11 cellular contexts compared by ENCODE assay signal in the genomic region with DNA sequence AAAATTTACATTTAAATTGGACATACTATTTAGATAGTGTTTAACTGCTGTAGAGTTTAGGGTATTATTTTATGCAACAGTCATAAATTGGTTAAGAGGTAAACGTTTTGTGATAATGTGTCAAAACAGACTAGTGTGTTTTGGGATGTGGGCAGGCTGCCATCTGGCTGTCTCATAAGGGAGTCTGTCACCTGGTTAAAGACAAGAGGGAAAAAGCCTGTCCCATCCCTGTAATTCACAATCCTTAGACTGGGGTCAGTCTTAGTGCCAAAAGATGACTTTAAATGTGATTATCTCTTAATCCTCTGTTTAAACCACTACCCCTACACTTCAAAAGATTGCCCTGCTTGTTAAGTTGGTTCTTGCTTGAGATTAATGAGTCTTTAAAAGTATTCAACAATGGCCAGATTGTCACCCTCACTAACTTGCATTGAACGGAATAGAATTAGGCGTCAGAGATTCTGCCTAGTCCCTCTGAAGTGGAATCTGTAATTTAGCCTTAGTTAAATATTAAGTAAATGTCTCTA. TPM values are rescaled to one million over a fixed set of nuclear protein-coding genes. Genes with fewer than 3 reads are reported as not detected.
DNase-seq lines count a peak whose midpoint lies in the region; ATAC-seq and TF ChIP-seq lines count a peak whose summit lies in the region.
"Had no signal": no experiment of that assay in that cellular context is flagged by ENCODE, and none has a peak within 500 bp of the region (broad histone marks: within the 10 kb centered on the region; RNA-seq: fewer than 3 reads in every experiment).

No MANE protein-coding gene starts in this region.

- H3K27me3 Mint-ChIP-seq in chondrocyte (ENCODE audit: low read depth), result peaks cover 21% of the 10 kb centered on the region

- in situ Hi-C loops in G401 (cut with HindIII; ENCODE audit: low sequenced_read_pairs), result no loop called here

- H3K27ac Mint-ChIP-seq in chondrocyte (ENCODE audit: unreplicated experiment), result no peak overlapping the region
- H3K27ac Mint-ChIP-seq: WTC11 had no signal

- H3K36me3 Mint-ChIP-seq in chondrocyte (ENCODE audit: low read depth), result no peaks in the 10 kb centered on the region
- H3K36me3 Mint-ChIP-seq: WTC11 had no signal

- H3K9me3 Mint-ChIP-seq in chondrocyte (ENCODE audit: low read depth), result no peaks in the 10 kb centered on the region
- H3K9me3 Mint-ChIP-seq: WTC11 had no signal

- H3K4me1 Mint-ChIP-seq in chondrocyte (ENCODE audit: low read depth), result no peaks in the 10 kb centered on the region

- no peak overlapping the region for H3K4me3 ChIP-seq in epithelial cell of proximal tubule (ENCODE audit: low read depth, low read length)
- H3K4me3 ChIP-seq: coronary artery had no signal

- no peak overlapping the region for H3K4me3 Mint-ChIP-seq in chondrocyte (ENCODE audit: unreplicated experiment)
- H3K4me3 Mint-ChIP-seq: WTC11 had no signal

- TF ChIP-seq CTCF in epithelial cell of proximal tubule (conservative IDR thresholded peaks at IDR 0.05; ENCODE audit: low read depth, low read length) (peak; percentile 27), chondrocyte (IDR thresholded peaks at IDR 0.05) (no peak)

- peak; percentile 68 for DNase-seq in G401 (ENCODE audit: low spot score)
- peak; percentile 10 for DNase-seq in NCI-H2171 (lab: John Stamatoyannopoulos, UW)
- no peak for DNase-seq in epithelial cell of proximal tubule (ENCODE audit: low read depth)
- DNase-seq in activated effector memory CD4-positive, alpha-beta T cell treated with anti-CD3 and anti-CD28 coated beads, Interleukin-2, amount 50 U/mL, for 16 hours, result no peak
- DNase-seq in GM03348 (ENCODE audit: low spot score), result no peak
- DNase-seq in chondrocyte (ENCODE audit: low spot score), result no peak
- DNase-seq: glutamatergic neuron had no signal

- ATAC-seq in GM19324 (IDR thresholded peaks at IDR 0.05; ENCODE audit: low FRiP score, unreplicated experiment), result peak; percentile 44
- ATAC-seq: sciatic nerve, WTC11 had no signal

RNA-seq across cellular contexts. Expression of gene SGPP2, which starts 59.2 kb away (rescaled TPM):
- total RNA-seq in G401 (2014; rRNA removed; shearing (Covaris generic)), result not detected in 2 replicates
- total RNA-seq in epithelial cell of proximal tubule (9.1 and 9.7 TPM in 2 replicates), chondrocyte (not detected in 3 replicates)

Comparison
In these comparisons a context has a peak if more than half of its experiments do, and no peak if none do; other contexts are left out.
1. DNase-seq: peak in G401 (single experiment) and NCI-H2171 (single experiment); none in epithelial cell of proximal tubule (single experiment), activated effector memory CD4-positive, alpha-beta T cell treated with anti-CD3 and anti-CD28 coated beads, Interleukin-2, amount 50 U/mL, for 16 hours (single experiment), GM03348 (single experiment) and chondrocyte (single experiment).